Comparison of ENCODE assay signal across 1 cellular context in the genomic region with DNA sequence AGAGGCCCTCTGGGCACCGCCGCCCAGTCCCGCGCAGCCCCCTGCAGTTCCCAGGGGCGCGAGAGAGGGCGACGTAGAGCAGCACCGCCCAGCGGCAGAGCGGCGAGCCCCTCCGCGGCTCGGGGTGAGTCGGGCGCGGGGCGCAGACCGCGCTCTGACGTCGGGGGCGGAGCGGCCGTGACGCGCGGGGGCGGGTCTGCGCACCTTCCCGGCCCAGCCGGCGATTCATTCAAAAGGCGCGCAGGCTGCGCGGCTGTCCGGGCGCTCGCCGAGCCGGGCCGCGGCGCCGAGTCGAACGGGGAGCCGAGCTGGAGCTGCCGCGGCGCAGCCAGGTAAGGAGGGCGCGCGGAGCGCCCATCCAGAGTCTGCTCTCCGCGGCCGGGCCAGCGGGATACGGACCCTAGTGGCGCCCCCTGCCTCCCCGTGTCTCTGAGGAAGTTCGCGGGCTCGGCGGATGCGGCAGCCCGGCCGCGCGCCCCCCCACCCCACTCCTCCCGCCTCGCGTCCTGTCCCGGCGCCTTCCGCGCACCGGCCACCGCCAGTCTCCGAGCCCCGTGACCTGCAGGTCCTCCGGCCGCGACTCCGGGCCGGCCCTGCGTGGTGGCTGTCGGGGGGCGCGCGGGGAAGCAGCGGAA.
TF ChIP-seq lines count a peak whose summit lies in the region.

A gene with protein sequence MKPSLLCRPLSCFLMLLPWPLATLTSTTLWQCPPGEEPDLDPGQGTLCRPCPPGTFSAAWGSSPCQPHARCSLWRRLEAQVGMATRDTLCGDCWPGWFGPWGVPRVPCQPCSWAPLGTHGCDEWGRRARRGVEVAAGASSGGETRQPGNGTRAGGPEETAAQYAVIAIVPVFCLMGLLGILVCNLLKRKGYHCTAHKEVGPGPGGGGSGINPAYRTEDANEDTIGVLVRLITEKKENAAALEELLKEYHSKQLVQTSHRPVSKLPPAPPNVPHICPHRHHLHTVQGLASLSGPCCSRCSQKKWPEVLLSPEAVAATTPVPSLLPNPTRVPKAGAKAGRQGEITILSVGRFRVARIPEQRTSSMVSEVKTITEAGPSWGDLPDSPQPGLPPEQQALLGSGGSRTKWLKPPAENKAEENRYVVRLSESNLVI (plus strand): TSS at position 232 of the 635 bp plus-strand sequence. CDS start 12,738 bp downstream, outside the sequence.

TF ChIP-seq in K562, 482 proteins besides CTCF, POLR2A, EP300 and RAD21 (continued from another document and continues in another):
- TF ChIP-seq, protein P1, sequence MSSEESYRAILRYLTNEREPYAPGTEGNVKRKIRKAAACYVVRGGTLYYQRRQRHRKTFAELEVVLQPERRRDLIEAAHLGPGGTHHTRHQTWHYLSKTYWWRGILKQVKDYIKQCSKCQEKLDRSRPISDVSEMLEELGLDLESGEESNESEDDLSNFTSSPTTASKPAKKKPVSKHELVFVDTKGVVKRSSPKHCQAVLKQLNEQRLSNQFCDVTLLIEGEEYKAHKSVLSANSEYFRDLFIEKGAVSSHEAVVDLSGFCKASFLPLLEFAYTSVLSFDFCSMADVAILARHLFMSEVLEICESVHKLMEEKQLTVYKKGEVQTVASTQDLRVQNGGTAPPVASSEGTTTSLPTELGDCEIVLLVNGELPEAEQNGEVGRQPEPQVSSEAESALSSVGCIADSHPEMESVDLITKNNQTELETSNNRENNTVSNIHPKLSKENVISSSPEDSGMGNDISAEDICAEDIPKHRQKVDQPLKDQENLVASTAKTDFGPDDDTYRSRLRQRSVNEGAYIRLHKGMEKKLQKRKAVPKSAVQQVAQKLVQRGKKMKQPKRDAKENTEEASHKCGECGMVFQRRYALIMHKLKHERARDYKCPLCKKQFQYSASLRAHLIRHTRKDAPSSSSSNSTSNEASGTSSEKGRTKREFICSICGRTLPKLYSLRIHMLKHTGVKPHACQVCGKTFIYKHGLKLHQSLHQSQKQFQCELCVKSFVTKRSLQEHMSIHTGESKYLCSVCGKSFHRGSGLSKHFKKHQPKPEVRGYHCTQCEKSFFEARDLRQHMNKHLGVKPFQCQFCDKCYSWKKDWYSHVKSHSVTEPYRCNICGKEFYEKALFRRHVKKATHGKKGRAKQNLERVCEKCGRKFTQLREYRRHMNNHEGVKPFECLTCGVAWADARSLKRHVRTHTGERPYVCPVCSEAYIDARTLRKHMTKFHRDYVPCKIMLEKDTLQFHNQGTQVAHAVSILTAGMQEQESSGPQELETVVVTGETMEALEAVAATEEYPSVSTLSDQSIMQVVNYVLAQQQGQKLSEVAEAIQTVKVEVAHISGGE (CRISPR knock-in tag; IDR thresholded peaks at IDR 0.05) = no peak
- TF ChIP-seq TCF3 (CRISPR knock-in tag; IDR thresholded peaks at IDR 0.05) (no peak), ZNF263 (CRISPR knock-in tag; IDR thresholded peaks at IDR 0.05; ENCODE audit: borderline replicate concordance) (no peak), NUFIP1 (IDR thresholded peaks at IDR 0.05; ENCODE audit: partially characterized antibody) (no peak), NR2F6 (CRISPR knock-in tag; IDR thresholded peaks at IDR 0.05) (no peak), ZNF133 (CRISPR knock-in tag; IDR thresholded peaks at IDR 0.05) (no peak), TFAM (CRISPR knock-in tag; conservative IDR thresholded peaks at IDR 0.05) (no peak), RCOR1 (IDR thresholded peaks at IDR 0.05; ENCODE audit: borderline replicate concordance in 1 of 2, low read depth in 2 of 2, low read length in 2 of 2) (peak in 1 of 2 experiments; percentile 58; a peak in 1 of 4 replicates), NFIC (IDR thresholded peaks at IDR 0.05) (no peak), TCF7 (IDR thresholded peaks at IDR 0.05; ENCODE audit: borderline replicate concordance) (no peak), NCOA2 (IDR thresholded peaks at IDR 0.05; ENCODE audit: partially characterized antibody in 2 of 2) (no peak), ZNF507 (tag; conservative IDR thresholded peaks at IDR 0.05) (no peak), ZNF146 (CRISPR knock-in tag; IDR thresholded peaks at IDR 0.05; ENCODE audit: unreplicated experiment) (no peak), THRAP3 (IDR thresholded peaks at IDR 0.05; ENCODE audit: borderline replicate concordance) (no peak), ZNF766 (CRISPR knock-in tag; conservative IDR thresholded peaks at IDR 0.05) (0 out of 2 replicates have a peak, but pooled peaks have one; percentile 11), NR4A1 (CRISPR knock-in tag; IDR thresholded peaks at IDR 0.05) (no peak), NR4A1 (tag; IDR thresholded peaks at IDR 0.05) (no peak), ZNF212 (CRISPR knock-in tag; IDR thresholded peaks at IDR 0.05) (no peak), ZNF586 (CRISPR knock-in tag; conservative IDR thresholded peaks at IDR 0.05) (no peak), STAT5A (IDR thresholded peaks at IDR 0.05; ENCODE audit: borderline replicate concordance, low read length) (no peak), YBX1 (IDR thresholded peaks at IDR 0.05) (no peak), MAZ (CRISPR knock-in tag; conservative IDR thresholded peaks at IDR 0.05 in 1 of 2, IDR thresholded peaks at IDR 0.05 in 1 of 2) (peak; percentile 94 to 96), RNF2 (IDR thresholded peaks at IDR 0.05) (no peak; the same call in 1 of the 2 replicates), CTBP1 (IDR thresholded peaks at IDR 0.05; ENCODE audit: borderline replicate concordance) (peak; percentile 99), CHD4 (IDR thresholded peaks at IDR 0.05; ENCODE audit: insufficient read depth, insufficient replicate concordance, low read depth, low read length, poor library complexity, severe bottlenecking) (no peak), TBP (optimal IDR thresholded peaks at IDR 0.05; ENCODE audit: low read depth, low read length) (peak; percentile 87), U2AF2 (optimal IDR thresholded peaks at IDR 0.05; ENCODE audit: low read depth, low read length) (no peak)
- TF ChIP-seq, protein P2, sequence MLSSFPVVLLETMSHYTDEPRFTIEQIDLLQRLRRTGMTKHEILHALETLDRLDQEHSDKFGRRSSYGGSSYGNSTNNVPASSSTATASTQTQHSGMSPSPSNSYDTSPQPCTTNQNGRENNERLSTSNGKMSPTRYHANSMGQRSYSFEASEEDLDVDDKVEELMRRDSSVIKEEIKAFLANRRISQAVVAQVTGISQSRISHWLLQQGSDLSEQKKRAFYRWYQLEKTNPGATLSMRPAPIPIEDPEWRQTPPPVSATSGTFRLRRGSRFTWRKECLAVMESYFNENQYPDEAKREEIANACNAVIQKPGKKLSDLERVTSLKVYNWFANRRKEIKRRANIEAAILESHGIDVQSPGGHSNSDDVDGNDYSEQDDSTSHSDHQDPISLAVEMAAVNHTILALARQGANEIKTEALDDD (IDR thresholded peaks at IDR 0.05) = no peak
- TF ChIP-seq, protein P3, sequence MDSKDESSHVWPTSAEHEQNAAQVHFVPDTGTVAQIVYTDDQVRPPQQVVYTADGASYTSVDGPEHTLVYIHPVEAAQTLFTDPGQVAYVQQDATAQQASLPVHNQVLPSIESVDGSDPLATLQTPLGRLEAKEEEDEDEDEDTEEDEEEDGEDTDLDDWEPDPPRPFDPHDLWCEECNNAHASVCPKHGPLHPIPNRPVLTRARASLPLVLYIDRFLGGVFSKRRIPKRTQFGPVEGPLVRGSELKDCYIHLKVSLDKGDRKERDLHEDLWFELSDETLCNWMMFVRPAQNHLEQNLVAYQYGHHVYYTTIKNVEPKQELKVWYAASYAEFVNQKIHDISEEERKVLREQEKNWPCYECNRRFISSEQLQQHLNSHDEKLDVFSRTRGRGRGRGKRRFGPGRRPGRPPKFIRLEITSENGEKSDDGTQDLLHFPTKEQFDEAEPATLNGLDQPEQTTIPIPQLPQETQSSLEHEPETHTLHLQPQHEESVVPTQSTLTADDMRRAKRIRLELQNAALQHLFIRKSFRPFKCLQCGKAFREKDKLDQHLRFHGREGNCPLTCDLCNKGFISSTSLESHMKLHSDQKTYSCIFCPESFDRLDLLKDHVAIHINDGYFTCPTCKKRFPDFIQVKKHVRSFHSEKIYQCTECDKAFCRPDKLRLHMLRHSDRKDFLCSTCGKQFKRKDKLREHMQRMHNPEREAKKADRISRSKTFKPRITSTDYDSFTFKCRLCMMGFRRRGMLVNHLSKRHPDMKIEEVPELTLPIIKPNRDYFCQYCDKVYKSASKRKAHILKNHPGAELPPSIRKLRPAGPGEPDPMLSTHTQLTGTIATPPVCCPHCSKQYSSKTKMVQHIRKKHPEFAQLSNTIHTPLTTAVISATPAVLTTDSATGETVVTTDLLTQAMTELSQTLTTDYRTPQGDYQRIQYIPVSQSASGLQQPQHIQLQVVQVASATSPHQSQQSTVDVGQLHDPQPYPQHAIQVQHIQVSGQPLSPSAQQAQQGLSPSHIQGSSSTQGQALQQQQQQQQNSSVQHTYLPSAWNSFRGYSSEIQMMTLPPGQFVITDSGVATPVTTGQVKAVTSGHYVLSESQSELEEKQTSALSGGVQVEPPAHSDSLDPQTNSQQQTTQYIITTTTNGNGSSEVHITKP (IDR thresholded peaks at IDR 0.05; ENCODE audit: partially characterized antibody) = no peak
- TF ChIP-seq, protein P4, sequence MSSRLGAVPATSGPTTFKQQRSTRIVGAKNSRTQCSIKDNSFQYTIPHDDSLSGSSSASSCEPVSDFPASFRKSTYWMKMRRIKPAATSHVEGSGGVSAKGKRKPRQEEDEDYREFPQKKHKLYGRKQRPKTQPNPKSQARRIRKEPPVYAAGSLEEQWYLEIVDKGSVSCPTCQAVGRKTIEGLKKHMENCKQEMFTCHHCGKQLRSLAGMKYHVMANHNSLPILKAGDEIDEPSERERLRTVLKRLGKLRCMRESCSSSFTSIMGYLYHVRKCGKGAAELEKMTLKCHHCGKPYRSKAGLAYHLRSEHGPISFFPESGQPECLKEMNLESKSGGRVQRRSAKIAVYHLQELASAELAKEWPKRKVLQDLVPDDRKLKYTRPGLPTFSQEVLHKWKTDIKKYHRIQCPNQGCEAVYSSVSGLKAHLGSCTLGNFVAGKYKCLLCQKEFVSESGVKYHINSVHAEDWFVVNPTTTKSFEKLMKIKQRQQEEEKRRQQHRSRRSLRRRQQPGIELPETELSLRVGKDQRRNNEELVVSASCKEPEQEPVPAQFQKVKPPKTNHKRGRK (tag; IDR thresholded peaks at IDR 0.05) = no peak
- TF ChIP-seq, protein P5, sequence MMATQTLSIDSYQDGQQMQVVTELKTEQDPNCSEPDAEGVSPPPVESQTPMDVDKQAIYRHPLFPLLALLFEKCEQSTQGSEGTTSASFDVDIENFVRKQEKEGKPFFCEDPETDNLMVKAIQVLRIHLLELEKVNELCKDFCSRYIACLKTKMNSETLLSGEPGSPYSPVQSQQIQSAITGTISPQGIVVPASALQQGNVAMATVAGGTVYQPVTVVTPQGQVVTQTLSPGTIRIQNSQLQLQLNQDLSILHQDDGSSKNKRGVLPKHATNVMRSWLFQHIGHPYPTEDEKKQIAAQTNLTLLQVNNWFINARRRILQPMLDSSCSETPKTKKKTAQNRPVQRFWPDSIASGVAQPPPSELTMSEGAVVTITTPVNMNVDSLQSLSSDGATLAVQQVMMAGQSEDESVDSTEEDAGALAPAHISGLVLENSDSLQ (IDR thresholded peaks at IDR 0.05) = no peak
- TF ChIP-seq, protein P6, sequence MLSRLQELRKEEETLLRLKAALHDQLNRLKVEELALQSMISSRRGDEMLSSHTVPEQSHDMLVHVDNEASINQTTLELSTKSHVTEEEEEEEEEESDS (CRISPR knock-in tag; IDR thresholded peaks at IDR 0.05) = no peak
- TF ChIP-seq, protein P7, sequence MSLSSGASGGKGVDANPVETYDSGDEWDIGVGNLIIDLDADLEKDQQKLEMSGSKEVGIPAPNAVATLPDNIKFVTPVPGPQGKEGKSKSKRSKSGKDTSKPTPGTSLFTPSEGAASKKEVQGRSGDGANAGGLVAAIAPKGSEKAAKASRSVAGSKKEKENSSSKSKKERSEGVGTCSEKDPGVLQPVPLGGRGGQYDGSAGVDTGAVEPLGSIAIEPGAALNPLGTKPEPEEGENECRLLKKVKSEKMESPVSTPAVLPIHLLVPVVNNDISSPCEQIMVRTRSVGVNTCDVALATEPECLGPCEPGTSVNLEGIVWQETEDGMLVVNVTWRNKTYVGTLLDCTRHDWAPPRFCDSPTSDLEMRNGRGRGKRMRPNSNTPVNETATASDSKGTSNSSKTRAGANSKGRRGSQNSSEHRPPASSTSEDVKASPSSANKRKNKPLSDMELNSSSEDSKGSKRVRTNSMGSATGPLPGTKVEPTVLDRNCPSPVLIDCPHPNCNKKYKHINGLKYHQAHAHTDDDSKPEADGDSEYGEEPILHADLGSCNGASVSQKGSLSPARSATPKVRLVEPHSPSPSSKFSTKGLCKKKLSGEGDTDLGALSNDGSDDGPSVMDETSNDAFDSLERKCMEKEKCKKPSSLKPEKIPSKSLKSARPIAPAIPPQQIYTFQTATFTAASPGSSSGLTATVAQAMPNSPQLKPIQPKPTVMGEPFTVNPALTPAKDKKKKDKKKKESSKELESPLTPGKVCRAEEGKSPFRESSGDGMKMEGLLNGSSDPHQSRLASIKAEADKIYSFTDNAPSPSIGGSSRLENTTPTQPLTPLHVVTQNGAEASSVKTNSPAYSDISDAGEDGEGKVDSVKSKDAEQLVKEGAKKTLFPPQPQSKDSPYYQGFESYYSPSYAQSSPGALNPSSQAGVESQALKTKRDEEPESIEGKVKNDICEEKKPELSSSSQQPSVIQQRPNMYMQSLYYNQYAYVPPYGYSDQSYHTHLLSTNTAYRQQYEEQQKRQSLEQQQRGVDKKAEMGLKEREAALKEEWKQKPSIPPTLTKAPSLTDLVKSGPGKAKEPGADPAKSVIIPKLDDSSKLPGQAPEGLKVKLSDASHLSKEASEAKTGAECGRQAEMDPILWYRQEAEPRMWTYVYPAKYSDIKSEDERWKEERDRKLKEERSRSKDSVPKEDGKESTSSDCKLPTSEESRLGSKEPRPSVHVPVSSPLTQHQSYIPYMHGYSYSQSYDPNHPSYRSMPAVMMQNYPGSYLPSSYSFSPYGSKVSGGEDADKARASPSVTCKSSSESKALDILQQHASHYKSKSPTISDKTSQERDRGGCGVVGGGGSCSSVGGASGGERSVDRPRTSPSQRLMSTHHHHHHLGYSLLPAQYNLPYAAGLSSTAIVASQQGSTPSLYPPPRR (CRISPR knock-in tag; IDR thresholded peaks at IDR 0.05; ENCODE audit: borderline replicate concordance) = no peak
